9 cellular contexts compared by ENCODE assay signal in the genomic region with DNA sequence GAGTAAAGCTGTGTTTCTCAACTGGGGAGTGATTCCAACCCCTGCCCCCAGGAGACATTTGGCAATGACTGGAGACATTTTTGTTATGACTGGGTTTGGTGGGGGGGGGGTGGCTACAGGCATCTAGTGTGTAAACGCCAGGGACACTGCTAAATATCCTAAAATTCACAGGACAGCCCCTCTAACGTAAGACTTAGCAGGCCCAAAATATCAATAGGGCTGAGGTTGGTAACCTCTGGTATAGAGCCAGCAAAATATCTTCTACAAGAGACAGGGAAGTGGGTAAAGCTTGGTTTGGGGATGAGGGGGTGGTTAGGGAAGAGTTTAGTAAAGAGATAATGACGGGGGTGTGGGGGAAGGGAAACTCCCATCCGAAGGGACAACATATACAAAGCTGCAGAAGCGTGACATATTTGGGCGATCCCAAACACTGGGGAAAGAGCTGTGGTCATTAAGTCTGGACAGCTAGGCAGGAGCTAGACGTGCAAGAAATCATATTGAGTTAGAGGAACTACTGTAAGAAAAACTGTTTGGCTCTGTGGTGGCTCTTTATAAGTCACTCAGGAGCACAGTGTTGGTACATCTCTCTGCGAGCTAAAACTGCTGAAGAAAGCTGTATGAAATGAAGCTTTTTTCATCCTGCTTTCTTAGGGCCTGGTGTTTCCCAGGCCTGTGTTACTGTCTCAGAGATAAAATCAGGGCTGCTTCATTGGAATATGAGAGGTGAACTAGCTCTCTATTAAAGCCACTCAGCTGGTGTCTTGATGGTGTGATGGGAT. TPM values are rescaled to one million over a fixed set of nuclear protein-coding genes. Genes with fewer than 3 reads are reported as not detected.
DNase-seq lines count a peak whose midpoint lies in the region; ATAC-seq, FAIRE-seq and TF ChIP-seq lines count a peak whose summit lies in the region.
"Had no signal": no experiment of that assay in that cellular context is flagged by ENCODE, and none has a peak within 500 bp of the region (broad histone marks: within the 10 kb centered on the region; RNA-seq: fewer than 3 reads in every experiment).

No MANE protein-coding gene starts in this region.

- POLR2A ChIA-PET in SK-N-SH (lab: Yijun Ruan, JAX): interaction anchor here (1.1 to 1.9 kb wide), 3 partner anchors 22 to 72 kb away, joined by 3 to 12 read pairs (median 6); a partner anchor contains a TSS

- H3K27me3 ChIP-seq in SK-N-SH (ENCODE audit: insufficient read depth): no peaks in the 10 kb centered on the region

- no peak overlapping the region for H2AFZ ChIP-seq in SK-N-SH (ENCODE audit: low read depth)

- peak overlapping the region in 1 of 2 experiments; percentile 43; a peak in 1 of 4 replicates for H3K27ac ChIP-seq in SK-N-SH (ENCODE audit: low read depth in 2 of 2, low read length in 1 of 2)

- no peaks in the 10 kb centered on the region for H3K9me2 ChIP-seq in SK-N-SH

- H3K27ac Mint-ChIP-seq in glutamatergic neuron (ENCODE audit: unreplicated experiment): no peak overlapping the region

- no peaks in the 10 kb centered on the region for H3K4me1 Mint-ChIP-seq in glutamatergic neuron (ENCODE audit: low read depth, unreplicated experiment)

- peaks cover 4 to 8% of the 10 kb centered on the region in 2 experiments; a peak in 2 of 4 replicates for H3K4me1 ChIP-seq in SK-N-SH (ENCODE audit: control insufficient read depth in 1 of 2, insufficient read depth in 2 of 2, low read depth in 1 of 2, low read length in 1 of 2)

- no peak overlapping the region for H3K4me3 Mint-ChIP-seq in glutamatergic neuron (ENCODE audit: unreplicated experiment)

- no peaks in the 10 kb centered on the region for H3F3A ChIP-seq in SK-N-SH (replicated peaks; ENCODE audit: insufficient read depth)

- TF ChIP-seq EP300 in SK-N-SH (IDR thresholded peaks at IDR 0.05; ENCODE audit: borderline replicate concordance in 1 of 2, low read depth in 1 of 2, low read length in 1 of 2): no peak

- H3K9me3 ChIP-seq in SK-N-SH: no peaks in the 10 kb centered on the region

- ATAC-seq in SK-N-SH treated with all-trans-retinoic acid at 6 μM for 48 hours (no peak), esophagus mucosa (peak; percentile 44)

- no peaks in the 10 kb centered on the region for H3K9me3 Mint-ChIP-seq in glutamatergic neuron (ENCODE audit: unreplicated experiment)

- peaks cover 1% of the 10 kb centered on the region; the same call in 1 of the 2 replicates for H3K79me2 ChIP-seq in SK-N-SH (ENCODE audit: insufficient read depth)

- no peak for TF ChIP-seq CTCF in SK-N-SH (IDR thresholded peaks at IDR 0.05)
- no peak for TF ChIP-seq CTCF in glutamatergic neuron (IDR thresholded peaks at IDR 0.05; ENCODE audit: partially characterized antibody, unreplicated experiment)
- no peak for TF ChIP-seq CTCF in D721Med (IDR thresholded peaks at IDR 0.05; ENCODE audit: insufficient read depth, missing control alignments)

- DNase-seq in SK-N-SH (peak; percentile 14), SK-N-DZ (ENCODE audit: low spot score) (peak; percentile 35), glutamatergic neuron (no peak), D721Med (ENCODE audit: insufficient read length, low spot score) (no peak), urothelium cell line (ENCODE audit: low spot score) (no peak)
- DNase-seq in stimulated activated CD4-positive, alpha-beta T cell treated with anti-CD3 and anti-CD28 coated beads, Interleukin-4, amount 100 ng/mL, for 1 hour: peak; percentile 55

- TF ChIP-seq RAD21 in SK-N-SH (IDR thresholded peaks at IDR 0.05; ENCODE audit: low read length): no peak

- H4K20me1 ChIP-seq in SK-N-SH (ENCODE audit: insufficient read depth): no peaks in the 10 kb centered on the region

- WGBS in SK-N-SH (ENCODE audit: low lambda C conversion rate): 95% methylated on average over 8 of the region's 8 CpGs

- no peak overlapping the region for H3K9ac ChIP-seq in SK-N-SH

- peaks cover 5% of the 10 kb centered on the region for H3K36me3 Mint-ChIP-seq in glutamatergic neuron (ENCODE audit: unreplicated experiment)

- FAIRE-seq in D721Med (lab: Jason Lieb, UNC) (no peak), urothelium cell line (lab: Jason Lieb, UNC) (no peak)
- FAIRE-seq: A204.1 had no signal

- H3K4me3 ChIP-seq in SK-N-SH (ENCODE audit: low read depth in 2 of 2, low read length in 1 of 2): no peak overlapping the region

- CTCF ChIA-PET in SK-N-SH (lab: Yijun Ruan, JAX): interaction anchor here (0.6 to 7.6 kb wide), 7 partner anchors 11 to 251 kb away, joined by 3 to 117 read pairs (median 6); a partner anchor contains a TSS

- peaks cover 3% of the 10 kb centered on the region for H3K27me3 Mint-ChIP-seq in glutamatergic neuron (ENCODE audit: unreplicated experiment)

- H3K36me3 ChIP-seq in SK-N-SH (replicated peaks in 1 of 2; ENCODE audit: control insufficient read depth in 1 of 2, insufficient read depth in 2 of 2, low read length in 1 of 2): peaks cover 5 to 11% of the 10 kb centered on the region in 2 experiments

- no peak overlapping the region for H3K4me2 ChIP-seq in SK-N-SH

TF ChIP-seq in SK-N-SH, 30 proteins besides CTCF, POLR2A, EP300 and RAD21:
- TF ChIP-seq GABPA (IDR thresholded peaks at IDR 0.05; ENCODE audit: low read depth) (no peak), FOXM1 (IDR thresholded peaks at IDR 0.05; ENCODE audit: low read depth) (no peak), FOXJ3 (CRISPR knock-in tag; IDR thresholded peaks at IDR 0.05) (no peak), CHD2 (IDR thresholded peaks at IDR 0.05; ENCODE audit: low read length, partially characterized antibody) (no peak), JUND (IDR thresholded peaks at IDR 0.05) (no peak)
TF ChIP-seq in SK-N-SH: peak in this region for 0.

TF ChIP-seq in SK-N-SH treated with all-trans-retinoic acid at 6 μM for 48 hours, 23 proteins besides CTCF, POLR2A, EP300 and RAD21:
- TF ChIP-seq TOX (CRISPR knock-in tag; IDR thresholded peaks at IDR 0.05; ENCODE audit: borderline replicate concordance) (no peak), ESRRG (CRISPR knock-in tag; IDR thresholded peaks at IDR 0.05) (no peak), BACH2 (CRISPR knock-in tag; IDR thresholded peaks at IDR 0.05; ENCODE audit: borderline replicate concordance) (no peak), TCF4 (CRISPR knock-in tag; IDR thresholded peaks at IDR 0.05; ENCODE audit: borderline replicate concordance) (no peak), ZFP30 (CRISPR knock-in tag; IDR thresholded peaks at IDR 0.05) (no peak), CSDC2 (CRISPR knock-in tag; IDR thresholded peaks at IDR 0.05) (no peak)
- TF ChIP-seq, protein P1, sequence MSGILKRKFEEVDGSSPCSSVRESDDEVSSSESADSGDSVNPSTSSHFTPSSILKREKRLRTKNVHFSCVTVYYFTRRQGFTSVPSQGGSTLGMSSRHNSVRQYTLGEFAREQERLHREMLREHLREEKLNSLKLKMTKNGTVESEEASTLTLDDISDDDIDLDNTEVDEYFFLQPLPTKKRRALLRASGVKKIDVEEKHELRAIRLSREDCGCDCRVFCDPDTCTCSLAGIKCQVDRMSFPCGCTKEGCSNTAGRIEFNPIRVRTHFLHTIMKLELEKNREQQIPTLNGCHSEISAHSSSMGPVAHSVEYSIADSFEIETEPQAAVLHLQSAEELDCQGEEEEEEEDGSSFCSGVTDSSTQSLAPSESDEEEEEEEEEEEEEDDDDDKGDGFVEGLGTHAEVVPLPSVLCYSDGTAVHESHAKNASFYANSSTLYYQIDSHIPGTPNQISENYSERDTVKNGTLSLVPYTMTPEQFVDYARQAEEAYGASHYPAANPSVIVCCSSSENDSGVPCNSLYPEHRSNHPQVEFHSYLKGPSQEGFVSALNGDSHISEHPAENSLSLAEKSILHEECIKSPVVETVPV (CRISPR knock-in tag; IDR thresholded peaks at IDR 0.05): no peak
- TF ChIP-seq, protein P2, sequence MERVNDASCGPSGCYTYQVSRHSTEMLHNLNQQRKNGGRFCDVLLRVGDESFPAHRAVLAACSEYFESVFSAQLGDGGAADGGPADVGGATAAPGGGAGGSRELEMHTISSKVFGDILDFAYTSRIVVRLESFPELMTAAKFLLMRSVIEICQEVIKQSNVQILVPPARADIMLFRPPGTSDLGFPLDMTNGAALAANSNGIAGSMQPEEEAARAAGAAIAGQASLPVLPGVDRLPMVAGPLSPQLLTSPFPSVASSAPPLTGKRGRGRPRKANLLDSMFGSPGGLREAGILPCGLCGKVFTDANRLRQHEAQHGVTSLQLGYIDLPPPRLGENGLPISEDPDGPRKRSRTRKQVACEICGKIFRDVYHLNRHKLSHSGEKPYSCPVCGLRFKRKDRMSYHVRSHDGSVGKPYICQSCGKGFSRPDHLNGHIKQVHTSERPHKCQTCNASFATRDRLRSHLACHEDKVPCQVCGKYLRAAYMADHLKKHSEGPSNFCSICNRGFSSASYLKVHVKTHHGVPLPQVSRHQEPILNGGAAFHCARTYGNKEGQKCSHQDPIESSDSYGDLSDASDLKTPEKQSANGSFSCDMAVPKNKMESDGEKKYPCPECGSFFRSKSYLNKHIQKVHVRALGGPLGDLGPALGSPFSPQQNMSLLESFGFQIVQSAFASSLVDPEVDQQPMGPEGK (CRISPR knock-in tag; IDR thresholded peaks at IDR 0.05; ENCODE audit: borderline replicate concordance): no peak

RNA-seq across cellular contexts. Expression of a gene that starts 0.7 kb away (rescaled TPM):
- 9.7 and 11.1 TPM in 2 replicates for polyA plus RNA-seq in SK-N-SH (2012; rRNA removed)
- polyA plus RNA-seq in SK-N-SH (2012; cell fraction: cytosol; rRNA removed): 13.2 and 13.8 TPM in 2 replicates
- 7.0 and 7.6 TPM in 2 replicates for polyA plus RNA-seq in SK-N-SH (2012; cell fraction: nucleus; rRNA removed)
- polyA plus RNA-seq in SK-N-DZ (2014; cell fraction: cytosol; rRNA removed): 11.1 and 11.5 TPM in 2 replicates
- 4.5 and 7.5 TPM in 2 replicates for polyA plus RNA-seq in SK-N-DZ (2014; cell fraction: nucleus; rRNA removed)
- total RNA-seq in esophagus mucosa (17.9 TPM), glutamatergic neuron (ENCODE audit: unreplicated experiment) (22.8 TPM)

RNA-seq across cellular contexts. Expression of a gene that starts 24.4 kb away (rescaled TPM):
- polyA plus RNA-seq in SK-N-SH (2012; rRNA removed): 1,193 and 2,153 TPM in 2 replicates
- polyA plus RNA-seq in SK-N-SH (2012; cell fraction: cytosol; rRNA removed): 2,055 and 2,105 TPM in 2 replicates
- polyA plus RNA-seq in SK-N-SH (2012; cell fraction: nucleus; rRNA removed): 408 and 638 TPM in 2 replicates
- 363 and 382 TPM in 2 replicates for polyA plus RNA-seq in SK-N-DZ (2014; cell fraction: cytosol; rRNA removed)
- 158 and 221 TPM in 2 replicates for polyA plus RNA-seq in SK-N-DZ (2014; cell fraction: nucleus; rRNA removed)
- total RNA-seq in esophagus mucosa: 469 TPM
- total RNA-seq in glutamatergic neuron (ENCODE audit: unreplicated experiment): 21.5 TPM

RNA-seq across cellular contexts. Expression of a gene that starts 24.5 kb away (rescaled TPM):
- 0.13 and 0.31 TPM in 2 replicates for polyA plus RNA-seq in SK-N-SH (2012; rRNA removed)
- 0.01 and 0.04 TPM in 2 replicates for polyA plus RNA-seq in SK-N-SH (2012; cell fraction: cytosol; rRNA removed)
- polyA plus RNA-seq in SK-N-SH (2012; cell fraction: nucleus; rRNA removed): 1.1 and 1.7 TPM in 2 replicates
- 0.21 TPM in 1 of 2 replicates, not detected in the other for polyA plus RNA-seq in SK-N-DZ (2014; cell fraction: cytosol; rRNA removed)
- polyA plus RNA-seq in SK-N-DZ (2014; cell fraction: nucleus; rRNA removed): 0.33 and 0.89 TPM in 2 replicates
- total RNA-seq in esophagus mucosa (1.2 TPM), glutamatergic neuron (ENCODE audit: unreplicated experiment) (not detected)

Comparison
In these comparisons a context has a peak if more than half of its experiments do, and no peak if none do; other contexts are left out.
1. DNase-seq: peak in SK-N-SH (single experiment), SK-N-DZ (single experiment) and stimulated activated CD4-positive, alpha-beta T cell treated with anti-CD3 and anti-CD28 coated beads, Interleukin-4, amount 100 ng/mL, for 1 hour (single experiment); none in glutamatergic neuron (single experiment), D721Med (single experiment) and urothelium cell line (single experiment).
2. RNA of a gene that starts 24.4 kb away (total RNA-seq): 469 TPM in esophagus mucosa (single experiment); 21.5 TPM in glutamatergic neuron (single experiment); every median in the first group is over 10 times any median in the second.